ENCODE assay signal across 8 cellular contexts in the genomic region with DNA sequence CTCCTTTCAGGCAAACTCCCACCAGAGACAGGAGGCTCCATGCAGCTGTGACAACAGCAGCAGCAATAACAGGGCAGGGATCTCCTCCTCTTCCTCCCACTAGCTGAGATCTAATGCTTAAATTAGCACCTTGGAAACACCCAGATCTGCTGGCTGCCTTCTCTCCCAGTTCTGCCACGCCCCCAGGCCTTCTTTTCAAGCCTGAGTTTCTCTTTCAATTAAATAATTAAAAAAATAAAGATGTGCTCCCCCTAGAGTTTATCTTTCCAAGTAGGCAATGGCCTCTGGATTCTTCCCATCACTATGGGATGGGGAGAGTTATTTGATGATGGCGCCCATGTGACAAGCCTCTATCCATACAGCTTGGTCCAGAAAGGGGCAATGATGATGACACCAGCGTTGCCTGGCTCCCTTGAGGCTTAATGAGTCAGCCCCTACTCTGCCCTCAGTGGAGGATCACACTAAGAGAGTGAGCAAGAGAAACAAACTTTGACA. TPM values are rescaled to one million over a fixed set of nuclear protein-coding genes. Genes with fewer than 3 reads are reported as not detected.
DNase-seq lines count a peak whose midpoint lies in the region; TF ChIP-seq lines count a peak whose summit lies in the region.

No MANE protein-coding gene starts in this region.

- peak; percentile 65 for DNase-seq in activated CD4-positive, alpha-beta T cell treated with anti-CD3 and anti-CD28 coated beads, Interleukin-2, amount 10 ng/mL, durations not matched to agents 24 days and 14 days
- no peak for DNase-seq in activated CD4-positive, alpha-beta T cell treated with anti-CD3 and anti-CD28 coated beads for 4 hours
- DNase-seq in HT1080 (ENCODE audit: low read depth) = peak; percentile 83
- DNase-seq in osteocyte (ENCODE audit: extremely low spot score, unreplicated experiment) = no peak
- no peak for DNase-seq in sigmoid colon
- DNase-seq in prostate gland (ENCODE audit: low spot score) = no peak
- DNase-seq in SK-N-DZ (ENCODE audit: low spot score) = no peak

- H3K4me1 ChIP-seq in sigmoid colon (peaks cover 0 to 40% (median 23%) of the 10 kb centered on the region in 4 donors), prostate gland (replicated peaks) (peaks cover 5% of the 10 kb centered on the region)

- TF ChIP-seq POLR2A in sigmoid colon (IDR thresholded peaks at IDR 0.05) (no peak), prostate gland (IDR thresholded peaks at IDR 0.05) (no peak)

- H3K27me3 Mint-ChIP-seq in activated CD4-positive, alpha-beta T cell treated with anti-CD3 and anti-CD28 coated beads, Interleukin-2, amount 10 ng/mL, durations not matched to agents 24 days and 14 days = peaks cover 6% of the 10 kb centered on the region
- H3K27me3 Mint-ChIP-seq in brain (peaks cover 11% of the 10 kb centered on the region), osteocyte (ENCODE audit: unreplicated experiment) (peaks cover 1% of the 10 kb centered on the region)

- TF ChIP-seq EP300 in sigmoid colon (IDR thresholded peaks at IDR 0.05) = no peak

- peaks cover 1% of the 10 kb centered on the region for H3K36me3 Mint-ChIP-seq in activated CD4-positive, alpha-beta T cell treated with anti-CD3 and anti-CD28 coated beads, Interleukin-2, amount 10 ng/mL, durations not matched to agents 24 days and 14 days (ENCODE audit: low read depth)
- H3K36me3 Mint-ChIP-seq in brain = peaks cover 45% of the 10 kb centered on the region
- H3K36me3 Mint-ChIP-seq in osteocyte (ENCODE audit: unreplicated experiment) = no peaks in the 10 kb centered on the region

- H3K9me3 Mint-ChIP-seq in activated CD4-positive, alpha-beta T cell treated with anti-CD3 and anti-CD28 coated beads, Interleukin-2, amount 10 ng/mL, durations not matched to agents 24 days and 14 days = no peaks in the 10 kb centered on the region
- H3K9me3 Mint-ChIP-seq in brain = peaks cover 0 to 7% (median 2%) of the 10 kb centered on the region in 5 experiments
- no peaks in the 10 kb centered on the region for H3K9me3 Mint-ChIP-seq in osteocyte (ENCODE audit: unreplicated experiment)

- peak overlapping the region in 1 of 4 donors; percentile 12 for H3K27ac ChIP-seq in sigmoid colon
- no peak overlapping the region for H3K27ac ChIP-seq in prostate gland

- H3K9me3 ChIP-seq in sigmoid colon (no peaks in the 10 kb centered on the region), prostate gland (no peaks in the 10 kb centered on the region)

- peaks cover 55% of the 10 kb centered on the region for H3K4me1 Mint-ChIP-seq in activated CD4-positive, alpha-beta T cell treated with anti-CD3 and anti-CD28 coated beads, Interleukin-2, amount 10 ng/mL, durations not matched to agents 24 days and 14 days
- peaks cover 81% of the 10 kb centered on the region for H3K4me1 Mint-ChIP-seq in brain
- H3K4me1 Mint-ChIP-seq in osteocyte (ENCODE audit: unreplicated experiment) = peaks cover 35% of the 10 kb centered on the region

- TF ChIP-seq CTCF in brain (conservative IDR thresholded peaks at IDR 0.05) (no peak), osteocyte (IDR thresholded peaks at IDR 0.05) (peak; percentile 32), sigmoid colon (IDR thresholded peaks at IDR 0.05) (no peak), prostate gland (IDR thresholded peaks at IDR 0.05) (no peak)

- H3K4me3 ChIP-seq in sigmoid colon (no peak overlapping the region), prostate gland (no peak overlapping the region)

- H3K4me3 Mint-ChIP-seq in activated CD4-positive, alpha-beta T cell treated with anti-CD3 and anti-CD28 coated beads, Interleukin-2, amount 10 ng/mL, durations not matched to agents 24 days and 14 days = no peak overlapping the region
- H3K4me3 Mint-ChIP-seq in brain (peak overlapping the region; percentile 55 to 79 (median 59)), osteocyte (ENCODE audit: unreplicated experiment) (no peak overlapping the region)

- 87 to 89% methylated on average over 3 of the region's 3 CpGs for whole genome bisulfite sequencing in sigmoid colon, 2 donors
- 93% methylated on average over 3 of the region's 3 CpGs for WGBS in prostate gland

- no peak overlapping the region for H3K27ac Mint-ChIP-seq in activated CD4-positive, alpha-beta T cell treated with anti-CD3 and anti-CD28 coated beads, Interleukin-2, amount 10 ng/mL, durations not matched to agents 24 days and 14 days
- peak overlapping the region; percentile 21 to 81 (median 55) for H3K27ac Mint-ChIP-seq in brain
- peak overlapping the region; percentile 3 for H3K27ac Mint-ChIP-seq in osteocyte (ENCODE audit: unreplicated experiment)

- H3K27me3 ChIP-seq in sigmoid colon (no peaks in the 10 kb centered on the region), prostate gland (replicated peaks; ENCODE audit: insufficient read depth) (no peaks in the 10 kb centered on the region)

- no peaks in the 10 kb centered on the region for H3K36me3 ChIP-seq in sigmoid colon
- no peaks in the 10 kb centered on the region for H3K36me3 ChIP-seq in prostate gland

- intact Hi-C loops in activated CD4-positive, alpha-beta T cell treated with anti-CD3 and anti-CD28 coated beads, Interleukin-2, amount 10 ng/mL, durations not matched to agents 24 days and 14 days (cut with micrococcal nuclease) = no loop called here
- intact Hi-C loops in sigmoid colon (cut with DNase I) = loop anchor here (5.0 kb wide), 4 partner anchors 48 to 138 kb away; partner anchors contain the start of gene MYORG
- intact Hi-C loops in prostate gland (cut with DNase I) = no loop called here

RNA-seq across cellular contexts. Expression of gene FAM219A, which starts 3.8 kb away (rescaled TPM):
- total RNA-seq in activated CD4-positive, alpha-beta T cell treated with anti-CD3 and anti-CD28 coated beads, Interleukin-2, amount 10 ng/mL, durations not matched to agents 24 days and 14 days = 13.6 and 16.3 TPM in 2 replicates
- total RNA-seq in HT1080 (2014; rRNA removed; shearing (Covaris generic)) = 12.1 and 13.5 TPM in 2 replicates
- 17.0 and 17.7 TPM in 2 replicates for polyA plus RNA-seq in HT1080 (2015; cell fraction: cytosol; rRNA removed)
- 25.7 and 25.9 TPM in 2 replicates for polyA plus RNA-seq in HT1080 (2015; cell fraction: nucleus; rRNA removed)
- polyA plus RNA-seq in brain (ENCODE audit: insufficient read depth, low read depth, low replicate concordance) = 42.7 TPM
- total RNA-seq in osteocyte = 24.8 and 25.9 TPM in 2 replicates
- total RNA-seq in sigmoid colon = 10 to 100 TPM in 1 of 4 donors, 1 to 10 TPM in 3; 7.4 to 10.2 (median 8.8) TPM
- polyA plus RNA-seq in sigmoid colon = 1 to 10 TPM; 3.0 to 7.9 (median 3.2) TPM
- 10 to 100 TPM; 14.4 to 16.5 TPM for total RNA-seq in prostate gland
- polyA plus RNA-seq in SK-N-DZ (2014; cell fraction: cytosol; rRNA removed) = 29.1 and 34.2 TPM in 2 replicates
- polyA plus RNA-seq in SK-N-DZ (2014; cell fraction: nucleus; rRNA removed) = 27.9 and 30.5 TPM in 2 replicates

RNA-seq across cellular contexts. Expression of gene DNAI1, which starts 4.0 kb away (rescaled TPM):
- total RNA-seq in activated CD4-positive, alpha-beta T cell treated with anti-CD3 and anti-CD28 coated beads, Interleukin-2, amount 10 ng/mL, durations not matched to agents 24 days and 14 days = not detected in 2 replicates
- total RNA-seq in HT1080 (2014; rRNA removed; shearing (Covaris generic)) = not detected in 2 replicates
- not detected in 2 replicates for polyA plus RNA-seq in HT1080 (2015; cell fraction: cytosol; rRNA removed)
- polyA plus RNA-seq in HT1080 (2015; cell fraction: nucleus; rRNA removed) = 0.11 TPM in 1 of 2 replicates, not detected in the other
- polyA plus RNA-seq in brain (ENCODE audit: insufficient read depth, low read depth, low replicate concordance) (1.7 TPM), sigmoid colon (under 1 TPM in 1 of 3 donors, not detected in 2; 0.01 TPM)
- total RNA-seq in osteocyte (not detected in 2 replicates), sigmoid colon (under 1 TPM in 1 of 4 donors, not detected in 3; under 0.01 TPM), prostate gland (1 to 10 TPM in 1 of 2 donors, not detected in 1; 5.6 TPM)
- 1.3 and 1.6 TPM in 2 replicates for polyA plus RNA-seq in SK-N-DZ (2014; cell fraction: cytosol; rRNA removed)
- 12.6 and 21.7 TPM in 2 replicates for polyA plus RNA-seq in SK-N-DZ (2014; cell fraction: nucleus; rRNA removed)

Comparison
In these comparisons a context has a peak if more than half of its experiments do, and no peak if none do; other contexts are left out.
1. DNase-seq: peak in activated CD4-positive, alpha-beta T cell treated with anti-CD3 and anti-CD28 coated beads, Interleukin-2, amount 10 ng/mL, durations not matched to agents 24 days and 14 days (single experiment) and HT1080 (single experiment); none in activated CD4-positive, alpha-beta T cell treated with anti-CD3 and anti-CD28 coated beads for 4 hours (0 of 2), osteocyte (single experiment), sigmoid colon (single experiment), prostate gland (single experiment) and SK-N-DZ (single experiment).
2. H3K4me3 Mint-ChIP-seq: peak in brain (5 of 5); none in activated CD4-positive, alpha-beta T cell treated with anti-CD3 and anti-CD28 coated beads, Interleukin-2, amount 10 ng/mL, durations not matched to agents 24 days and 14 days (single experiment) and osteocyte (single experiment).